8 cellular contexts compared by ENCODE assay signal in the genomic region with DNA sequence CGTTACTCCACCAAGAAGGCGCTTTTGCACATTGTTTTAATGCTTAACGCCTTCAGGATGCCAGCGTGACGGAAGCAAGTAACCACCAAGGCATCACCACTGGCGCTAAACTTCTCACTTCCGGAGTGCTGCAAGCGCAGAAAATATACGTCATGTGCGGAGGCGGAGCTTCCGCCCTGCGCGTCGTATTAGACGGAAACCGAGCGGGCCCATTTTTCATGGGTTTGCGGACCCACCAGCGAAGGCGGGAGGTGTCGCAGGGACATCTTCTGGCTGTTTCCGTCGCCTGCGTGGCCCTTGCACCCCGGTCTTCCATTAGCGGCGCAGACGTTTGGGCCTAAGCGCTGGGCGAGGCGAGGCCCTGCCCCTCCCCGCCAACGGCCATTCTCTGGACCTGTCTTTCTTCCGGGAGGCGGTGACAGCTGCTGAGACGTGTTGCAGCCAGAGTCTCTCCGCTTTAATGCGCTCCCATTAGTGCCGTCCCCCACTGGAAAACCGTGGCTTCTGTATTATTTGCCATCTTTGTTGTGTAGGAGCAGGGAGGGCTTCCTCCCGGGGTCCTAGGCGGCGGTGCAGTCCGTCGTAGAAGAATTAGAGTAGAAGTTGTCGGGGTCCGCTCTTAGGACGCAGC. TPM values are rescaled to one million over a fixed set of nuclear protein-coding genes. Genes with fewer than 3 reads are reported as not detected.
A peak's percentile ranks its signal among the peaks of the same experiment; 100 is the strongest.
DNase-seq lines count a peak whose midpoint lies in the region; ATAC-seq and TF ChIP-seq lines count a peak whose summit lies in the region.

A gene (plus strand): TSS at position 403 of the 631 bp plus-strand sequence. CDS start 235 bp downstream, outside the sequence.

- peaks cover 5% of the 10 kb centered on the region for H3K36me3 Mint-ChIP-seq in activated T-cell treated with anti-CD3 and anti-CD28 coated beads, Interleukin-2, amount 50 U/mL, for 4 hours (ENCODE audit: insufficient read depth)

- H3K27me3 ChIP-seq in Panc1 (ENCODE audit: control insufficient read depth, insufficient read depth, low read length) (no peaks in the 10 kb centered on the region), mucosa of stomach (ENCODE audit: control insufficient read depth, insufficient read depth, low read length) (no peaks in the 10 kb centered on the region)

- H3K4me3 ChIP-seq in Panc1 (ENCODE audit: low read depth in 2 of 2, low read length in 2 of 2) (peak within 1 kb of the TSS; percentile 93 to 97), mucosa of stomach (ENCODE audit: low read length) (peak within 1 kb of the TSS; percentile 94)

- H3K9me3 Mint-ChIP-seq in activated T-cell treated with anti-CD3 and anti-CD28 coated beads, Interleukin-2, amount 50 U/mL, for 4 hours, result no peaks in the 10 kb centered on the region

- H3K27me3 Mint-ChIP-seq in activated T-cell treated with anti-CD3 and anti-CD28 coated beads, Interleukin-2, amount 50 U/mL, for 4 hours (ENCODE audit: low read depth), result no peaks in the 10 kb centered on the region

- DNase-seq in DMS53 (lab: John Stamatoyannopoulos, UW), result peak; percentile 91
- DNase-seq in KBM-7, result peak; percentile 98
- peak; percentile 75 for DNase-seq in Panc1 (ENCODE audit: low read depth, low spot score)
- DNase-seq in activated T-cell treated with anti-CD3 and anti-CD28 coated beads, Interleukin-2, amount 50 U/mL, for 4 hours, result peak; percentile 95
- DNase-seq in erythroblast (lab: John Stamatoyannopoulos, UW), result peak; percentile 98
- DNase-seq in stimulated activated CD8-positive, alpha-beta memory T cell treated with anti-CD3 and anti-CD28 coated beads, Interleukin-7, amount 100 ng/mL, for 1 hour (ENCODE audit: low read depth in 2 of 2), result peak; percentile 93 to 94

- H3K36me3 ChIP-seq in Panc1 (ENCODE audit: control insufficient read depth, insufficient read depth, low read length), result peaks cover 8% of the 10 kb centered on the region; the same call in 1 of the 2 replicates
- no peaks in the 10 kb centered on the region for H3K36me3 ChIP-seq in mucosa of stomach (ENCODE audit: control insufficient read depth, insufficient read depth, low read length)

- in situ Hi-C loops in KBM-7 (cut with MboI; ENCODE audit: low pct_unique_long_range_greater_than_20kb, low sequenced_read_pairs), result loop anchor here (10.0 kb wide), 1 partner anchor 261 kb away; no protein-coding TSS in a partner anchor
- in situ Hi-C loops in Panc1 (cut with HindIII; ENCODE audit: low pct_unique_long_range_greater_than_20kb, low sequenced_read_pairs), result no loop called here

- peak within 1 kb of the TSS; percentile 99 for H3K4me3 Mint-ChIP-seq in activated T-cell treated with anti-CD3 and anti-CD28 coated beads, Interleukin-2, amount 50 U/mL, for 4 hours

- CTCF ChIA-PET in Panc1 (lab: Charles Lee), result interaction anchor here (1.2 kb wide), 1 partner anchor 254 kb away, joined by 5 read pairs; no protein-coding TSS in a partner anchor

- H3K9me3 ChIP-seq in Panc1 (ENCODE audit: control insufficient read depth, insufficient read depth, low read depth, low read length) (no peaks in the 10 kb centered on the region), mucosa of stomach (ENCODE audit: control insufficient read depth, low read length) (no peaks in the 10 kb centered on the region)

- peaks cover 38% of the 10 kb centered on the region for H3K4me1 Mint-ChIP-seq in activated T-cell treated with anti-CD3 and anti-CD28 coated beads, Interleukin-2, amount 50 U/mL, for 4 hours (ENCODE audit: low read depth)

- ATAC-seq in GM21717 (IDR thresholded peaks at IDR 0.05; ENCODE audit: unreplicated experiment), result peak; percentile 87
- peak; percentile 97 for ATAC-seq in Panc1
- peak; percentile 87 to 90 for ATAC-seq in activated T-cell treated with anti-CD3 and anti-CD28 coated beads, Interleukin-2, amount 50 U/mL, for 4 hours

- TF ChIP-seq POLR2A in erythroblast (IDR thresholded peaks at IDR 0.05; ENCODE audit: low read length), result peak; percentile 98

- H3K4me1 ChIP-seq in Panc1 (ENCODE audit: control insufficient read depth, insufficient read depth, low read length), result peaks cover 7% of the 10 kb centered on the region
- H3K4me1 ChIP-seq in mucosa of stomach (ENCODE audit: control insufficient read depth, insufficient read depth, low read length), result peaks cover 4% of the 10 kb centered on the region

- BruUV-seq in Panc1 (replicated peaks; lab: Mats Ljungman, UMichigan), result no TSS peak

- intact Hi-C loops in Panc1 (cut with micrococcal nuclease; ENCODE audit: unreplicated experiment), result loop anchor here (2.0 kb wide), 1 partner anchor 119 kb away; no protein-coding TSS in a partner anchor

- POLR2A ChIA-PET in Panc1 (lab: Charles Lee), result no interaction called here

- no peak for TF ChIP-seq CTCF in Panc1 (IDR thresholded peaks at IDR 0.05)

- H3K9ac ChIP-seq in mucosa of stomach (ENCODE audit: low read length), result peak within 1 kb of the TSS; percentile 99

- H3K27ac ChIP-seq in Panc1 (ENCODE audit: low read length), result peak within 1 kb of the TSS; percentile 91

RNA-seq across cellular contexts. Expression of the gene that starts here (rescaled TPM):
- 19.6 TPM for total RNA-seq in Panc1 (2021; ENCODE audit: unreplicated experiment)
- polyA plus RNA-seq in Panc1 (2012; ENCODE audit: insufficient read length), result 9.1 TPM
- total RNA-seq in activated T-cell treated with anti-CD3 and anti-CD28 coated beads, Interleukin-2, amount 50 U/mL, for 4 hours, result 10 to 100 TPM; 32.1 to 34.9 (median 33.7) TPM

Comparison
In these comparisons a context has a peak if more than half of its experiments do, and no peak if none do; other contexts are left out.
1. Peak in every context shown above with its lines: DNase-seq, ATAC-seq, H3K4me3 ChIP-seq and H3K27ac ChIP-seq.